ENCODE assay signal across 8 cellular contexts in the genomic region with DNA sequence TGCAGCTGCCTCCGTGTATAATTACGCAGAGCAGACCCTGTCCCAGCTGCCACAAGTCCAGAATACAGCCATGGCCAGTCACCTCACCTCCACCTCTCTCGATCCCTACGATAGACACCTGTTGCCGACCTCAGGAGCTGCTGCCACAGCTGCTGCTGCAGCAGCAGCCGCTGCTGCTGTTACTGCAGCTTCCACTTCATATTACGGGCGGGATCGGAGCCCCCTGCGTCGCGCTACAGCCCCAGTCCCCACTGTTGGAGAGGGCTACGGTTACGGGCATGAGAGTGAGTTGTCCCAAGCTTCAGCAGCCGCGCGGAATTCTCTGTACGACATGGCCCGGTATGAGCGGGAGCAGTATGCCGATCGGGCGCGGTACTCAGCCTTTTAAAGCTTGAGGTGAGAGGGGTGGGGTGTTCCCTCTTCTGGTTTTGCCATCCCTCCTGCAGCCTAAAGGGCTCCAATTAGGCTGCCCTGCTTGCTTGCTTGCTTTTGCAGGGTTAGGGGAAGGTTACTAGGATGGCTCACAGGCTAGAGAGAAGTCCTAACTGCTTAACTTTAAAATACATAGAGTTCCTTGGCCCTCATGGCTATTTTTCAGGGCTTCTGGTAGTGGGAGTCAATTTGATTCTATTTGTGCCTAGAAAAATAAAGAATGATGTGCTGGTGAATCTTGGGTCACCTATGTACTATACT. TPM values are rescaled to one million over a fixed set of nuclear protein-coding genes. Genes with fewer than 3 reads are reported as not detected.
DNase-seq lines count a peak whose midpoint lies in the region; ATAC-seq and TF ChIP-seq lines count a peak whose summit lies in the region.
"Had no signal": no experiment of that assay in that cellular context is flagged by ENCODE, and none has a peak within 500 bp of the region (broad histone marks: within the 10 kb centered on the region; RNA-seq: fewer than 3 reads in every experiment).

No MANE protein-coding gene starts in this region.

- H3K23ac ChIP-seq in IMR-90 (ENCODE audit: low read depth, low read length) (no peak overlapping the region), neuronal stem cell (ENCODE audit: low read depth, low read length, poor library complexity) (peak overlapping the region; percentile 81)

- H3K9ac ChIP-seq in IMR-90 (ENCODE audit: low read depth, low read length) (no peak overlapping the region), neuronal stem cell (ENCODE audit: low read depth, low read length, poor library complexity) (peak overlapping the region; percentile 18)

- no peak overlapping the region for H4K5ac ChIP-seq in IMR-90 (ENCODE audit: low read depth, low read length)

- H3K9me1 ChIP-seq in IMR-90 (ENCODE audit: insufficient read depth, low read length), result peaks cover 23% of the 10 kb centered on the region

- H2AK5ac ChIP-seq in IMR-90 (ENCODE audit: low read depth, low read length) (no peak overlapping the region), neuronal stem cell (ENCODE audit: low read depth, low read length) (no peak overlapping the region)

- no peak overlapping the region for H2BK20ac ChIP-seq in IMR-90 (ENCODE audit: low read depth, low read length)

- POLR2A ChIA-PET in IMR-90 (lab: Charles Lee; ENCODE audit: unreplicated experiment) (interaction anchor here (0.7 kb wide), 1 partner anchor 89 kb away, joined by 6 read pairs; no protein-coding TSS in a partner anchor), MCF 10A (lab: Yijun Ruan, JAX) (interaction anchor here (1.0 to 17.6 kb wide), 2 partner anchors 10 to 24 kb away, joined by 4 to 420 read pairs; a partner anchor contains a TSS)

- H3K4me3 ChIP-seq in IMR-90 (ENCODE audit: insufficient read depth, low read depth, low read length), result no peak overlapping the region
- no peak overlapping the region for H3K4me3 ChIP-seq in neuronal stem cell (ENCODE audit: low read length in 2 of 2)
- no peak overlapping the region for H3K4me3 ChIP-seq in HAP-1

- BruUV-seq in IMR-90 (replicated peaks; lab: Mats Ljungman, UMichigan) (no TSS peak), MCF 10A (replicated peaks; lab: Mats Ljungman, UMichigan) (no TSS peak)

- H2BK12ac ChIP-seq in neuronal stem cell (ENCODE audit: low read length), result no peak overlapping the region

- no peak overlapping the region for H4K8ac ChIP-seq in IMR-90 (ENCODE audit: low read depth in 2 of 2, low read length in 2 of 2)
- no peak overlapping the region for H4K8ac ChIP-seq in neuronal stem cell (ENCODE audit: low read depth, low read length)

- H3K27me3 Mint-ChIP-seq in MCF 10A (ENCODE audit: insufficient read depth, unreplicated experiment), result no peaks in the 10 kb centered on the region

- H3K56ac ChIP-seq in IMR-90 (ENCODE audit: extremely low read depth, insufficient read depth, low read length), result no peak overlapping the region

- intact Hi-C loops in IMR-90 (cut with micrococcal nuclease), result no loop called here
- intact Hi-C loops in MCF 10A (cut with micrococcal nuclease), result loop anchor here (5.0 kb wide), 1 partner anchor 67 kb away; no protein-coding TSS in a partner anchor

- no peak overlapping the region for H3K4ac ChIP-seq in IMR-90 (ENCODE audit: low read depth, low read length)
- H3K4ac ChIP-seq in neuronal stem cell (ENCODE audit: low read length), result no peak overlapping the region

- peak overlapping the region; percentile 97 for H3K4me3 Mint-ChIP-seq in MCF 10A (ENCODE audit: unreplicated experiment)

- H3K36me3 Mint-ChIP-seq in MCF 10A (ENCODE audit: insufficient read depth, unreplicated experiment), result peaks cover 100% of the 10 kb centered on the region

- 91% methylated on average over 10 of the region's 24 CpGs; no CpG with 5 or more reads in 1 of the 2 experiments for WGBS in IMR-90 (ENCODE audit: extremely low coverage in 2 of 2, insufficient read length in 1 of 2), 2 experiments
- no CpG with 5 or more reads among the region's 24 CpGs for WGBS in neuronal stem cell (ENCODE audit: extremely low coverage in 2 of 2, insufficient read length in 2 of 2, insufficient replicate concordance in 1 of 2), 2 donors

- no peak overlapping the region for H3K4me2 ChIP-seq in IMR-90 (ENCODE audit: low read depth, low read length)
- peak overlapping the region; percentile 39 for H3K4me2 ChIP-seq in neuronal stem cell (ENCODE audit: insufficient read depth, low read length, poor library complexity, severe bottlenecking)

- H3K4me1 ChIP-seq in IMR-90 (ENCODE audit: control insufficient read depth, insufficient read depth, low read length) (peaks cover 18% of the 10 kb centered on the region), neuronal stem cell (ENCODE audit: control insufficient read depth in 2 of 2, insufficient read depth in 1 of 2, low read depth in 1 of 2, low read length in 2 of 2) (peaks cover 14 to 25% of the 10 kb centered on the region in 2 donors), HAP-1 (peaks cover 22% of the 10 kb centered on the region)

- in situ Hi-C loops in IMR-90 (cut with MboI; ENCODE audit: low sequenced_read_pairs) (no loop called here), HAP-1 (cut with MboI; ENCODE audit: low sequenced_read_pairs) (no loop called here)

- H3K18ac ChIP-seq in IMR-90 (ENCODE audit: low read depth, low read length), result no peak overlapping the region
- no peak overlapping the region for H3K18ac ChIP-seq in neuronal stem cell (ENCODE audit: low read length)

- peaks cover 100% of the 10 kb centered on the region for H4K20me1 ChIP-seq in IMR-90 (ENCODE audit: insufficient read depth, low read length)

- H2AK9ac ChIP-seq in IMR-90 (replicated peaks; ENCODE audit: low read depth, low read length, poor library complexity), result peak overlapping the region; percentile 18

- no peak for ATAC-seq in IMR-90 (ENCODE audit: low read depth)

- no peak for DNase-seq in IMR-90
- no peak for DNase-seq in MCF 10A (ENCODE audit: unreplicated experiment)
- no peak for DNase-seq in neuronal stem cell (ENCODE audit: low spot score)
- no peak for DNase-seq in HAP-1 (ENCODE audit: low spot score in 2 of 2)
- no peak for DNase-seq in activated CD8-positive, alpha-beta memory T cell treated with anti-CD3 and anti-CD28 coated beads for 24 hours
- DNase-seq in NCI-H69 (lab: John Stamatoyannopoulos, UW), result no peak
- DNase-seq: NCI-H526; stimulated activated naive CD4-positive, alpha-beta T cell had no signal

- H2AFZ ChIP-seq in IMR-90 (replicated peaks; ENCODE audit: low read length, poor library complexity) (no peak overlapping the region), neuronal stem cell (ENCODE audit: low read length) (no peak overlapping the region)

- CTCF ChIA-PET in IMR-90 (lab: Yijun Ruan, JAX) (no interaction called here), MCF 10A (lab: Yijun Ruan, JAX) (interaction anchor here (0.6 kb wide), 1 partner anchor 22 kb away, joined by 3 read pairs; no protein-coding TSS in a partner anchor)

- H4K91ac ChIP-seq in IMR-90 (ENCODE audit: insufficient read depth, low read depth, low read length) (no peak overlapping the region), neuronal stem cell (ENCODE audit: low read depth, low read length, poor library complexity) (no peak overlapping the region)

- no peaks in the 10 kb centered on the region for H3K27me3 ChIP-seq in IMR-90 (ENCODE audit: control insufficient read depth, insufficient read depth, low read length)
- H3K27me3 ChIP-seq in neuronal stem cell (ENCODE audit: control insufficient read depth in 3 of 3, insufficient read depth in 3 of 3, low read depth in 1 of 3, low read length in 3 of 3), result no peaks in the 10 kb centered on the region
- H3K27me3 ChIP-seq in HAP-1 (ENCODE audit: low read depth), result no peaks in the 10 kb centered on the region

- TF ChIP-seq POLR2A in IMR-90 (IDR thresholded peaks at IDR 0.05; ENCODE audit: low read depth, low read length), result no peak

- dilution Hi-C loops in IMR-90 (cut with HindIII; ENCODE audit: low sequenced_read_pairs, unreplicated experiment), result no loop called here

- H3K27ac ChIP-seq in IMR-90 (ENCODE audit: insufficient read depth, low read length), result no peak overlapping the region
- H3K27ac ChIP-seq in neuronal stem cell (replicated peaks; ENCODE audit: low read length), result no peak overlapping the region

- H3K27ac Mint-ChIP-seq in MCF 10A (ENCODE audit: low read depth, unreplicated experiment), result no peak overlapping the region

- H2BK120ac ChIP-seq in IMR-90 (ENCODE audit: low read depth, low read length) (no peak overlapping the region), neuronal stem cell (ENCODE audit: low read depth, low read length) (no peak overlapping the region)

- TF ChIP-seq CTCF in IMR-90 (conservative IDR thresholded peaks at IDR 0.05; ENCODE audit: low read depth, low read length) (no peak), MCF 10A (IDR thresholded peaks at IDR 0.05; ENCODE audit: unreplicated experiment) (no peak)

- H3K79me1 ChIP-seq in IMR-90 (ENCODE audit: low read depth in 1 of 2, low read length in 2 of 2), result peaks cover 27 to 88% of the 10 kb centered on the region in 2 experiments
- H3K79me1 ChIP-seq in neuronal stem cell (ENCODE audit: low read depth, low read length), result peaks cover 6% of the 10 kb centered on the region

- H3K36me3 ChIP-seq in IMR-90 (ENCODE audit: control insufficient read depth, insufficient read depth, low read length), result peaks cover 55% of the 10 kb centered on the region
- H3K36me3 ChIP-seq in neuronal stem cell (replicated peaks in 1 of 2; ENCODE audit: control insufficient read depth in 2 of 2, insufficient read depth in 2 of 2, low read length in 2 of 2), result peaks cover 52 to 99% of the 10 kb centered on the region in 2 donors
- H3K36me3 ChIP-seq in HAP-1 (replicated peaks), result peaks cover 99% of the 10 kb centered on the region

- H3K14ac ChIP-seq in IMR-90 (replicated peaks; ENCODE audit: low read depth, low read length) (no peak overlapping the region), neuronal stem cell (ENCODE audit: low read length) (no peak overlapping the region)

- no peak for TF ChIP-seq RAD21 in IMR-90 (IDR thresholded peaks at IDR 0.05; ENCODE audit: low read length)

- H3K9me3 ChIP-seq in IMR-90 (ENCODE audit: control insufficient read depth, insufficient read depth, low read length), result no peaks in the 10 kb centered on the region
- H3K9me3 ChIP-seq in neuronal stem cell (replicated peaks in 1 of 2; ENCODE audit: control insufficient read depth in 2 of 2, insufficient read depth in 1 of 2, low read depth in 1 of 2, low read length in 2 of 2), result no peaks in the 10 kb centered on the region
- no peaks in the 10 kb centered on the region for H3K9me3 ChIP-seq in HAP-1

- H2BK15ac ChIP-seq in IMR-90 (ENCODE audit: low read depth, low read length) (no peak overlapping the region), neuronal stem cell (ENCODE audit: low read length) (no peak overlapping the region)

- peaks cover 59% of the 10 kb centered on the region for H3K4me1 Mint-ChIP-seq in MCF 10A (ENCODE audit: insufficient read depth, unreplicated experiment)

- no peaks in the 10 kb centered on the region for H3K9me3 Mint-ChIP-seq in MCF 10A (ENCODE audit: unreplicated experiment)

- no peak overlapping the region for H2BK5ac ChIP-seq in IMR-90 (ENCODE audit: low read depth, low read length, poor library complexity, severe bottlenecking)
- no peak overlapping the region for H2BK5ac ChIP-seq in neuronal stem cell (ENCODE audit: low read length)

RNA-seq across cellular contexts. Expression of a gene that starts 5.4 kb away (rescaled TPM):
- total RNA-seq in IMR-90 (2012; rRNA removed), result 175 and 198 TPM in 2 replicates
- 165 and 176 TPM in 2 replicates for polyA plus RNA-seq in IMR-90 (2012; rRNA removed)
- 116 and 153 TPM in 2 replicates for polyA plus RNA-seq in IMR-90 (2012; cell fraction: cytosol; rRNA removed)
- polyA plus RNA-seq in IMR-90 (2012; cell fraction: nucleus; rRNA removed; ENCODE audit: low replicate concordance), result 101 and 183 TPM in 2 replicates
- total RNA-seq in MCF 10A (2022), result 171 and 172 TPM in 2 replicates
- polyA plus RNA-seq in neuronal stem cell (2013, experiment 1 of 2), result 112 TPM
- 115 TPM for polyA plus RNA-seq in neuronal stem cell (2013, experiment 2 of 2)

RNA-seq across cellular contexts. Expression of a gene that starts 27.5 kb away (rescaled TPM):
- total RNA-seq in IMR-90 (2012; rRNA removed) (9.3 and 12.2 TPM in 2 replicates), MCF 10A (2022) (78.1 and 88.3 TPM in 2 replicates)
- 31.1 and 34.8 TPM in 2 replicates for polyA plus RNA-seq in IMR-90 (2012; rRNA removed)
- 16.4 and 25.6 TPM in 2 replicates for polyA plus RNA-seq in IMR-90 (2012; cell fraction: cytosol; rRNA removed)
- 32.3 and 57.7 TPM in 2 replicates for polyA plus RNA-seq in IMR-90 (2012; cell fraction: nucleus; rRNA removed; ENCODE audit: low replicate concordance)
- 52.5 TPM for polyA plus RNA-seq in neuronal stem cell (2013, experiment 1 of 2)
- 53.0 TPM for polyA plus RNA-seq in neuronal stem cell (2013, experiment 2 of 2)

RNA-seq across cellular contexts. Expression of a gene that starts 33.8 kb away (rescaled TPM):
- total RNA-seq in IMR-90 (2012; rRNA removed), result 23.1 and 25.6 TPM in 2 replicates
- 21.1 and 26.7 TPM in 2 replicates for polyA plus RNA-seq in IMR-90 (2012; rRNA removed)
- 11.4 and 17.8 TPM in 2 replicates for polyA plus RNA-seq in IMR-90 (2012; cell fraction: cytosol; rRNA removed)
- 21.4 and 62.4 TPM in 2 replicates for polyA plus RNA-seq in IMR-90 (2012; cell fraction: nucleus; rRNA removed; ENCODE audit: low replicate concordance)
- total RNA-seq in MCF 10A (2022), result 9.5 and 13.5 TPM in 2 replicates
- 19.8 TPM for polyA plus RNA-seq in neuronal stem cell (2013, experiment 1 of 2)
- 20.3 TPM for polyA plus RNA-seq in neuronal stem cell (2013, experiment 2 of 2)

RNA-seq across cellular contexts. Expression of a gene that starts 50.9 kb away (rescaled TPM):
- total RNA-seq in IMR-90 (2012; rRNA removed) (20.1 and 21.4 TPM in 2 replicates), MCF 10A (2022) (25.8 and 34.4 TPM in 2 replicates)
- polyA plus RNA-seq in IMR-90 (2012; rRNA removed), result 53.0 and 54.6 TPM in 2 replicates
- polyA plus RNA-seq in IMR-90 (2012; cell fraction: cytosol; rRNA removed), result 33.9 and 50.0 TPM in 2 replicates
- polyA plus RNA-seq in IMR-90 (2012; cell fraction: nucleus; rRNA removed; ENCODE audit: low replicate concordance), result 401 and 499 TPM in 2 replicates
- polyA plus RNA-seq in neuronal stem cell (2013, experiment 1 of 2), result 39.5 TPM
- 39.5 TPM for polyA plus RNA-seq in neuronal stem cell (2013, experiment 2 of 2)

RNA-seq across cellular contexts. Expression of a gene that starts 51.0 kb away (rescaled TPM):
- under 0.01 and 0.18 TPM in 2 replicates for total RNA-seq in IMR-90 (2012; rRNA removed)
- 0.14 and 0.19 TPM in 2 replicates for polyA plus RNA-seq in IMR-90 (2012; rRNA removed)
- polyA plus RNA-seq in IMR-90 (2012; cell fraction: cytosol; rRNA removed), result 0.10 and 0.15 TPM in 2 replicates
- 0.04 and 0.07 TPM in 2 replicates for polyA plus RNA-seq in IMR-90 (2012; cell fraction: nucleus; rRNA removed; ENCODE audit: low replicate concordance)
- not detected in 2 replicates for total RNA-seq in MCF 10A (2022)
- 0.13 TPM for polyA plus RNA-seq in neuronal stem cell (2013, experiment 1 of 2)
- 0.14 TPM for polyA plus RNA-seq in neuronal stem cell (2013, experiment 2 of 2)
